8 cellular contexts compared by ENCODE assay signal in the genomic region with DNA sequence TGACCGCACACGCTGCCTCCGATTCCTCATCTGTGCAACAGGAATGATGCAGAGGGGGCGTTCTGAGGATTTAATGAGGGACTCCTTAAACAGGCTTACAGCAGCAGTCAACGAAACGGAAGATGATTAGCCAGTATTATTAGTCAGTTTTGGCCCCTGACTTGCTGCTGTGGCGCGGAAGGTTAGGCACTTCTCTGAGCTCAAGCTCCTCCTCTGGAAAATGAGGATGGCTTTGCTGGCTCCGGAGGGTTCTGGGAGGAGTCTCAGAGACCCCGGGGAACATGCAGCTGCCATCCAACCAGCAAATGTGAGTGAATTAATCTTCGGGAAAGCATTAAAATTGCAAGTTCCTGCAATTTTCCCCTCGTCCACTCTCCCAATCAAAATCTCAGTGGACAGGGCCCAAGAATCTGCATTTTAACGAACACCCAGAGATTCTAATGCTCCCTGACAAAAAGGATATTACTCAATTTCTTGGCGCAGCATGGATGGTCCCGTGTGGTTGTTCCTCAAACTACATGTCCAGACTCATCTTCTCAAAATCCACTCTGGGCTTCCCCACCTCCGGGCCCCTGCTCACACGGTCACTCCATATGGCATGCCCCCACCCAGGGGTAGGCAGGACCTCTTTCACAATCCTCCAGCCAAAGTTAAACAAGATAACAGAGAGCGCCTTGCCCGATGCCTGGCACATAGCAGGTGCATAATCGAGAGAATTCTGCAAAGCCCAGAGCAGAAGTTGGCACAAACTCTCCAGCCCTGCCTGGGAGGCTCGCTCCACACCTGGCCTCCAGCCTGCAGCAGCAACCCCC. TPM values are rescaled to one million over a fixed set of nuclear protein-coding genes. Genes with fewer than 3 reads are reported as not detected.
DNase-seq lines count a peak whose midpoint lies in the region; FAIRE-seq and TF ChIP-seq lines count a peak whose summit lies in the region.

No MANE protein-coding gene starts in this region.

- DNase-seq in BE2C: no peak
- DNase-seq in KBM-7: peak; percentile 35
- DNase-seq in bronchial epithelial cell (ENCODE audit: low read depth): peak; percentile 54
- DNase-seq in mesendoderm: no peak
- DNase-seq in NCI-H2227 (lab: John Stamatoyannopoulos, UW; ENCODE audit: unreplicated experiment): no peak
- DNase-seq in HEK293T (ENCODE audit: extremely low spot score): no peak
- DNase-seq in NCI-H2171 (lab: John Stamatoyannopoulos, UW): no peak
- no peak for DNase-seq in DMS79 treated with DMSO at 0.1 percent for 48 hours (lab: John Stamatoyannopoulos, UW)

- in situ Hi-C loops in KBM-7 (cut with MboI; ENCODE audit: low pct_unique_long_range_greater_than_20kb, low sequenced_read_pairs): no loop called here

- no peak overlapping the region for H3K56ac ChIP-seq in mesendoderm (ENCODE audit: low read length)

- POLR2A ChIA-PET in HEK293T (lab: Yijun Ruan, JAX): no interaction called here

- no peak overlapping the region for H2BK15ac ChIP-seq in mesendoderm (replicated peaks; ENCODE audit: low read depth)

- TF ChIP-seq CTCF in BE2C (IDR thresholded peaks at IDR 0.05; ENCODE audit: low read depth, low read length) (0 out of 2 replicates have a peak, but pooled peaks have one; percentile 7), bronchial epithelial cell (IDR thresholded peaks at IDR 0.05; ENCODE audit: insufficient read depth, low read length, severe bottlenecking) (no peak)

- H3K9me3 ChIP-seq in BE2C: no peaks in the 10 kb centered on the region

- CTCF ChIA-PET in HEK293T (lab: Yijun Ruan, JAX): no interaction called here

- H3K9ac ChIP-seq in mesendoderm (ENCODE audit: low read length): no peak overlapping the region

- no peak overlapping the region for H3K27ac ChIP-seq in mesendoderm (ENCODE audit: low read depth, low read length)

- no peak overlapping the region for H3K23ac ChIP-seq in mesendoderm (ENCODE audit: low read length)

- no CpG with 5 or more reads among the region's 21 CpGs for WGBS in mesendoderm (ENCODE audit: extremely low coverage, insufficient coverage, low lambda C conversion rate)

- H3K4ac ChIP-seq in mesendoderm (ENCODE audit: low read depth, low read length): no peak overlapping the region

- no peak overlapping the region for H2AK5ac ChIP-seq in mesendoderm (ENCODE audit: low read length)

- H3K36me3 ChIP-seq in BE2C: no peaks in the 10 kb centered on the region
- no peaks in the 10 kb centered on the region for H3K36me3 ChIP-seq in bronchial epithelial cell (ENCODE audit: control insufficient read depth, insufficient read depth, low read length)
- H3K36me3 ChIP-seq in mesendoderm (ENCODE audit: control insufficient read depth, insufficient read depth, low read length): no peaks in the 10 kb centered on the region

- peak; percentile 40 for FAIRE-seq in bronchial epithelial cell (lab: Jason Lieb, UNC)

- H3K27me3 ChIP-seq in BE2C: peaks cover 64% of the 10 kb centered on the region
- no peaks in the 10 kb centered on the region for H3K27me3 ChIP-seq in bronchial epithelial cell (ENCODE audit: control insufficient read depth, insufficient read depth, low read length)
- H3K27me3 ChIP-seq in mesendoderm (ENCODE audit: insufficient read depth, low read length, poor library complexity): peaks cover 9% of the 10 kb centered on the region

- no peak overlapping the region for H2BK5ac ChIP-seq in mesendoderm (ENCODE audit: low read length)

- H4K8ac ChIP-seq in mesendoderm (ENCODE audit: low read depth, low read length): no peak overlapping the region

- no peaks in the 10 kb centered on the region for H3K4me1 ChIP-seq in BE2C
- no peaks in the 10 kb centered on the region for H3K4me1 ChIP-seq in mesendoderm (ENCODE audit: control insufficient read depth, low read depth, low read length)

- no peaks in the 10 kb centered on the region for H3K79me1 ChIP-seq in mesendoderm (ENCODE audit: low read length)

- H3K18ac ChIP-seq in mesendoderm (ENCODE audit: low read length): no peak overlapping the region

- peak overlapping the region; percentile 76 for H3K4me2 ChIP-seq in mesendoderm (ENCODE audit: low read length)

- no peak overlapping the region for H3K4me3 ChIP-seq in BE2C (ENCODE audit: low read depth, low read length)
- peak overlapping the region; percentile 35 for H3K4me3 ChIP-seq in bronchial epithelial cell (ENCODE audit: low read depth, low read length)
- no peak overlapping the region for H3K4me3 ChIP-seq in mesendoderm (ENCODE audit: low read length)

- no peak overlapping the region for H4K5ac ChIP-seq in mesendoderm (ENCODE audit: low read length)

- H3K79me2 ChIP-seq in mesendoderm (ENCODE audit: control insufficient read depth, insufficient read depth, low read length): no peaks in the 10 kb centered on the region

- no peak overlapping the region for H2BK120ac ChIP-seq in mesendoderm (ENCODE audit: low read depth, low read length)

TF ChIP-seq in HEK293T, 16 proteins besides CTCF, POLR2A, EP300 and RAD21:
- TF ChIP-seq ARNT (IDR thresholded peaks at IDR 0.05) (no peak), CTBP1 (IDR thresholded peaks at IDR 0.05; ENCODE audit: borderline replicate concordance) (no peak), ELF4 (IDR thresholded peaks at IDR 0.05) (no peak), NFRKB (IDR thresholded peaks at IDR 0.05) (no peak), SUZ12 (IDR thresholded peaks at IDR 0.05) (no peak), ZNF384 (IDR thresholded peaks at IDR 0.05) (no peak), FOXM1 (IDR thresholded peaks at IDR 0.05; ENCODE audit: borderline replicate concordance) (no peak), SP1 (IDR thresholded peaks at IDR 0.05) (no peak)

RNA-seq across cellular contexts. Expression of a gene that starts 6.4 kb away (rescaled TPM):
- polyA plus RNA-seq in BE2C (2012; ENCODE audit: insufficient read depth, insufficient read length, low read depth): 0.31 TPM
- 0.26 and 0.51 TPM in 2 replicates for total RNA-seq in bronchial epithelial cell
- 0.08 TPM for polyA plus RNA-seq in mesendoderm (2013, experiment 1 of 2)
- polyA plus RNA-seq in mesendoderm (2013, experiment 2 of 2): 0.06 TPM

Comparison
In these comparisons a context has a peak if more than half of its experiments do, and no peak if none do; other contexts are left out.
1. DNase-seq: peak in KBM-7 (single experiment) and bronchial epithelial cell (single experiment); none in BE2C (single experiment), mesendoderm (single experiment), NCI-H2227 (single experiment), HEK293T (single experiment), NCI-H2171 (single experiment) and DMS79 treated with DMSO at 0.1 percent for 48 hours (single experiment).